ENCODE assay signal across 14 cellular contexts in genomic region chr6:30910473-30910872, GRCh38. TPM values are rescaled to one million over a fixed set of nuclear protein-coding genes. Genes with fewer than 3 reads are reported as not detected.
"Had no signal": no experiment of that assay in that cellular context is flagged by ENCODE, and none has a peak within 500 bp of the region (broad histone marks: within the 10 kb centered on the region; RNA-seq: fewer than 3 reads in every experiment).

No MANE protein-coding gene starts in this region.

RNA-seq across cellular contexts. Expression of gene SFTA2, which starts 21.5 kb away (rescaled TPM):
- total RNA-seq: activated CD4-positive, alpha-beta memory T cell treated with anti-CD3 and anti-CD28 coated beads for 36 hours; activated CD4-positive, alpha-beta T cell treated with anti-CD3 and anti-CD28 coated beads for 36 hours; activated CD4-positive, alpha-beta T cell treated with anti-CD3 and anti-CD28 coated beads, Interleukin-2, amount 10 ng/mL, durations not matched to agents 24 days and 14 days; activated CD8-positive, alpha-beta memory T cell treated with anti-CD3 and anti-CD28 coated beads for 36 hours; activated CD8-positive, alpha-beta memory T cell treated with anti-CD3 and anti-CD28 coated beads, Interleukin-2, amount 10 ng/mL, durations not matched to agents 7 days and 5 days; activated CD8-positive, alpha-beta T cell treated with anti-CD3 and anti-CD28 coated beads, Interleukin-2, amount 10 ng/mL, durations not matched to agents 7 days and 5 days; astrocyte; dermis microvascular lymphatic vessel endothelial cell; endothelial cell of umbilical vein; fibroblast of lung; fibroblast of villous mesenchyme; gastroesophageal sphincter; glomerular endothelial cell; T-helper 17 cell had no signal

RNA-seq across cellular contexts. Expression of gene MUCL3, which starts 30.3 kb away (rescaled TPM):
- total RNA-seq: activated CD4-positive, alpha-beta memory T cell treated with anti-CD3 and anti-CD28 coated beads for 36 hours; activated CD4-positive, alpha-beta T cell treated with anti-CD3 and anti-CD28 coated beads for 36 hours; activated CD4-positive, alpha-beta T cell treated with anti-CD3 and anti-CD28 coated beads, Interleukin-2, amount 10 ng/mL, durations not matched to agents 24 days and 14 days; activated CD8-positive, alpha-beta memory T cell treated with anti-CD3 and anti-CD28 coated beads for 36 hours; activated CD8-positive, alpha-beta memory T cell treated with anti-CD3 and anti-CD28 coated beads, Interleukin-2, amount 10 ng/mL, durations not matched to agents 7 days and 5 days; activated CD8-positive, alpha-beta T cell treated with anti-CD3 and anti-CD28 coated beads, Interleukin-2, amount 10 ng/mL, durations not matched to agents 7 days and 5 days; astrocyte; dermis microvascular lymphatic vessel endothelial cell; endothelial cell of umbilical vein; fibroblast of lung; fibroblast of villous mesenchyme; glomerular endothelial cell; T-helper 17 cell had no signal
